Comparison of ENCODE assay signal across 8 cellular contexts in genomic region chr7:22854158-22855048, GRCh38. TPM values are rescaled to one million over a fixed set of nuclear protein-coding genes. Genes with fewer than 3 reads are reported as not detected.
DNase-seq lines count a peak whose midpoint lies in the region; ATAC-seq and TF ChIP-seq lines count a peak whose summit lies in the region.

No MANE protein-coding gene starts in this region.

- H3K27ac ChIP-seq in thymus (ENCODE audit: low read depth): peak overlapping the region; percentile 82

- no peaks in the 10 kb centered on the region for H3K9me3 Mint-ChIP-seq in osteocyte (ENCODE audit: unreplicated experiment)

- TF ChIP-seq CTCF in osteocyte (IDR thresholded peaks at IDR 0.05): peak; percentile 80

- under 1% methylated on average over 76 of the region's 76 CpGs for WGBS in thymus

- peak overlapping the region; percentile 77 for H3K27ac Mint-ChIP-seq in osteocyte (ENCODE audit: unreplicated experiment)

- H3K4me3 Mint-ChIP-seq in osteocyte (ENCODE audit: unreplicated experiment): peak overlapping the region; percentile 76

- no peaks in the 10 kb centered on the region for H3K27me3 ChIP-seq in thymus (ENCODE audit: control insufficient read depth, insufficient read depth)

- peak; percentile 82 for ATAC-seq in GM21360 (IDR thresholded peaks at IDR 0.05; ENCODE audit: unreplicated experiment)

- H3K9me3 ChIP-seq in thymus (ENCODE audit: control insufficient read depth): no peaks in the 10 kb centered on the region

- peak; percentile 66 for DNase-seq in DMS114 treated with DMSO at 0.1 percent for 48 hours (lab: John Stamatoyannopoulos, UW; ENCODE audit: unreplicated experiment)
- DNase-seq in HS-27A (ENCODE audit: low read depth): peak; percentile 68
- peak; percentile 92 for DNase-seq in RPMI8226
- peak; percentile 54 to 78 (median 62) for DNase-seq in activated naive CD4-positive, alpha-beta T cell (lab: John Stamatoyannopoulos, UW)
- DNase-seq in globus pallidus (ENCODE audit: low spot score): peak; percentile 55
- DNase-seq in osteocyte (ENCODE audit: extremely low spot score, unreplicated experiment): peak; percentile 87

- no peaks in the 10 kb centered on the region for H3K36me3 ChIP-seq in thymus (ENCODE audit: control insufficient read depth, insufficient read depth)

- no peaks in the 10 kb centered on the region for H3K36me3 Mint-ChIP-seq in osteocyte (ENCODE audit: unreplicated experiment)

- peak overlapping the region; percentile 89 for H3K4me3 ChIP-seq in thymus (ENCODE audit: low read length)

- H3K27me3 Mint-ChIP-seq in osteocyte (ENCODE audit: unreplicated experiment): no peaks in the 10 kb centered on the region

- peaks cover 4% of the 10 kb centered on the region for H3K4me1 ChIP-seq in thymus (ENCODE audit: control insufficient read depth, insufficient read depth, low read length)

- peaks cover 46% of the 10 kb centered on the region for H3K4me1 Mint-ChIP-seq in osteocyte (ENCODE audit: unreplicated experiment)

RNA-seq across cellular contexts. Expression of gene TOMM7, which starts 31.8 kb away (rescaled TPM):
- total RNA-seq in osteocyte: 256 and 292 TPM in 2 replicates
- 377 TPM for polyA plus RNA-seq in thymus

Comparison
In these comparisons a context has a peak if more than half of its experiments do, and no peak if none do; other contexts are left out.
1. Peak in every context shown above with its lines: DNase-seq, ATAC-seq, H3K4me3 ChIP-seq and H3K27ac ChIP-seq.